ENCODE assay signal across 8 cellular contexts in genomic region chr4:158722291-158722916, GRCh38. TPM values are rescaled to one million over a fixed set of nuclear protein-coding genes. Genes with fewer than 3 reads are reported as not detected.
DNase-seq lines count a peak whose midpoint lies in the region; ATAC-seq and TF ChIP-seq lines count a peak whose summit lies in the region.

No MANE protein-coding gene starts in this region.

- H3K9me3 Mint-ChIP-seq in T-helper 1 cell treated with Interleukin-12 subunit alpha and Interleukin-12 subunit beta and Interleukin-4 antibody, amounts not matched to agents 30 μg/mL and 1 μg/mL, for 36 hours = no peaks in the 10 kb centered on the region
- H3K9me3 Mint-ChIP-seq in endodermal cell (no peaks in the 10 kb centered on the region), mesothelial cell of epicardium (no peaks in the 10 kb centered on the region)

- H3K27ac ChIP-seq in endodermal cell (ENCODE audit: low read depth, low read length) = peak overlapping the region; percentile 81
- H3K27ac ChIP-seq in transverse colon = peak overlapping the region; percentile 92 to 96 (median 92)

- no peaks in the 10 kb centered on the region for H3K9me3 ChIP-seq in endodermal cell (ENCODE audit: control insufficient read depth, low read length)
- no peaks in the 10 kb centered on the region for H3K9me3 ChIP-seq in transverse colon

- H3K36me3 Mint-ChIP-seq in T-helper 1 cell treated with Interleukin-12 subunit alpha and Interleukin-12 subunit beta and Interleukin-4 antibody, amounts not matched to agents 30 μg/mL and 1 μg/mL, for 36 hours (ENCODE audit: low read depth) = peaks cover 37% of the 10 kb centered on the region
- peaks cover 39% of the 10 kb centered on the region for H3K36me3 Mint-ChIP-seq in endodermal cell (ENCODE audit: low read depth)
- H3K36me3 Mint-ChIP-seq in mesothelial cell of epicardium = peaks cover 19% of the 10 kb centered on the region

- peak overlapping the region; percentile 99 for H3K4me3 Mint-ChIP-seq in T-helper 1 cell treated with Interleukin-12 subunit alpha and Interleukin-12 subunit beta and Interleukin-4 antibody, amounts not matched to agents 30 μg/mL and 1 μg/mL, for 36 hours
- H3K4me3 Mint-ChIP-seq in endodermal cell = peak overlapping the region; percentile 83
- H3K4me3 Mint-ChIP-seq in mesothelial cell of epicardium = peak overlapping the region; percentile 91

- WGBS in endodermal cell (ENCODE audit: insufficient coverage in 1 of 2, insufficient read length in 1 of 2), 2 experiments = 20 to 22% methylated on average over 14 to 16 of the region's 16 CpGs
- 2 to 7% methylated on average over 9 to 16 of the region's 16 CpGs for WGBS in transverse colon (ENCODE audit: low coverage in 1 of 2), 2 donors

- no peak for TF ChIP-seq EP300 in transverse colon (IDR thresholded peaks at IDR 0.05; ENCODE audit: low read depth)

- H3K4me1 Mint-ChIP-seq in T-helper 1 cell treated with Interleukin-12 subunit alpha and Interleukin-12 subunit beta and Interleukin-4 antibody, amounts not matched to agents 30 μg/mL and 1 μg/mL, for 36 hours (ENCODE audit: low read depth) = peaks cover 42% of the 10 kb centered on the region
- H3K4me1 Mint-ChIP-seq in endodermal cell = peaks cover 4% of the 10 kb centered on the region
- peaks cover 11% of the 10 kb centered on the region for H3K4me1 Mint-ChIP-seq in mesothelial cell of epicardium

- peak; percentile 20 for DNase-seq in ACHN
- DNase-seq in endodermal cell = peak; percentile 65
- no peak for DNase-seq in mesothelial cell of epicardium (ENCODE audit: low spot score in 2 of 2, unreplicated experiment in 2 of 2)
- no peak for DNase-seq in transverse colon
- DNase-seq in activated gamma-delta T cell treated with Interleukin-2 at 50 U/mL for 16 hours = no peak

- H3K4me3 ChIP-seq in endodermal cell (ENCODE audit: low read length) (peak overlapping the region; percentile 97), transverse colon (peak overlapping the region; percentile 71 to 81 (median 76))

- no peaks in the 10 kb centered on the region for H3K27me3 ChIP-seq in endodermal cell (ENCODE audit: control insufficient read depth, insufficient read depth, low read length, poor library complexity, severe bottlenecking)
- H3K27me3 ChIP-seq in transverse colon = no peaks in the 10 kb centered on the region

- ATAC-seq in GM18498 (IDR thresholded peaks at IDR 0.05; ENCODE audit: unreplicated experiment) (peak; percentile 6), HG03521 (IDR thresholded peaks at IDR 0.05; ENCODE audit: unreplicated experiment) (peak; percentile 9)

- in situ Hi-C loops in ACHN (cut with HindIII; ENCODE audit: low pct_ligation_motif_present, low pct_unique_long_range_greater_than_20kb, low sequenced_read_pairs) (no loop called here), transverse colon (cut with MboI; ENCODE audit: low pct_ligation_motif_present in 1 of 4, low pct_unique_long_range_greater_than_20kb in 1 of 4, low sequenced_read_pairs in 3 of 4) (loop anchor here in 3 of 4 donors (10.0 to 25.0 kb wide), 3 partner anchors 132 to 482 kb away; no protein-coding TSS in a partner anchor)

- peak overlapping the region; percentile 87 for H3K9ac ChIP-seq in endodermal cell (ENCODE audit: extremely low read depth, low read length, poor library complexity, severe bottlenecking)

- TF ChIP-seq CTCF in endodermal cell (conservative IDR thresholded peaks at IDR 0.05) (no peak), mesothelial cell of epicardium (IDR thresholded peaks at IDR 0.05; ENCODE audit: unreplicated experiment) (no peak), transverse colon (IDR thresholded peaks at IDR 0.05) (no peak)

- intact Hi-C loops in transverse colon (cut with DNase I; ENCODE audit: low total_unique reads) = loop anchor here (10.0 kb wide), 1 partner anchor 482 kb away; no protein-coding TSS in a partner anchor

- H3K4me1 ChIP-seq in endodermal cell (ENCODE audit: control insufficient read depth, insufficient read depth, low read length) (no peaks in the 10 kb centered on the region), transverse colon (peaks cover 0 to 16% (median 4%) of the 10 kb centered on the region in 4 donors)

- H3K36me3 ChIP-seq in endodermal cell (ENCODE audit: control insufficient read depth, insufficient read depth, low read length) (peaks cover 40% of the 10 kb centered on the region), transverse colon (peaks cover 0 to 23% (median 10%) of the 10 kb centered on the region in 4 donors)

- no peak for TF ChIP-seq POLR2A in transverse colon (IDR thresholded peaks at IDR 0.05)

- peaks cover 4% of the 10 kb centered on the region for H3K27me3 Mint-ChIP-seq in T-helper 1 cell treated with Interleukin-12 subunit alpha and Interleukin-12 subunit beta and Interleukin-4 antibody, amounts not matched to agents 30 μg/mL and 1 μg/mL, for 36 hours (ENCODE audit: low read depth)
- H3K27me3 Mint-ChIP-seq in endodermal cell (ENCODE audit: insufficient read depth) (peaks cover 5% of the 10 kb centered on the region), mesothelial cell of epicardium (ENCODE audit: low read depth) (peaks cover 11% of the 10 kb centered on the region)

- peak overlapping the region; percentile 100 for H3K27ac Mint-ChIP-seq in T-helper 1 cell treated with Interleukin-12 subunit alpha and Interleukin-12 subunit beta and Interleukin-4 antibody, amounts not matched to agents 30 μg/mL and 1 μg/mL, for 36 hours
- H3K27ac Mint-ChIP-seq in endodermal cell (peak overlapping the region; percentile 96), mesothelial cell of epicardium (peak overlapping the region; percentile 93)

RNA-seq across cellular contexts. Expression of gene PPID, which starts 0.8 kb away (rescaled TPM):
- total RNA-seq in endodermal cell (10 to 100 TPM; 38.9 to 40.3 TPM), mesothelial cell of epicardium (20.5 to 23.1 TPM (median 21.3 TPM) in 3 replicates), transverse colon (10 to 100 TPM in 2 of 4 donors, 1 to 10 TPM in 2; 7.9 to 21.8 (median 12.8) TPM)
- 43.0 TPM for polyA plus RNA-seq in endodermal cell (2013, experiment 1 of 2)
- 40.4 TPM for polyA plus RNA-seq in endodermal cell (2013, experiment 2 of 2)

RNA-seq across cellular contexts. Expression of gene FNIP2, which starts 46.4 kb away (rescaled TPM):
- 10 to 100 TPM in 1 of 2 donors, 1 to 10 TPM in 1; 8.6 to 11.5 TPM for total RNA-seq in endodermal cell
- polyA plus RNA-seq in endodermal cell (2013, experiment 1 of 2) = 16.5 TPM
- 17.4 TPM for polyA plus RNA-seq in endodermal cell (2013, experiment 2 of 2)
- 31.4 to 32.9 TPM (median 32.1 TPM) in 3 replicates for total RNA-seq in mesothelial cell of epicardium
- total RNA-seq in transverse colon = 100 to 1,000 TPM in 1 of 4 donors, 10 to 100 TPM in 3; 47.2 to 105 (median 64.0) TPM

RNA-seq across cellular contexts. Expression of gene ETFDH, which starts 50.3 kb away (rescaled TPM):
- total RNA-seq in endodermal cell = 10 to 100 TPM; 10.6 to 11.8 TPM
- polyA plus RNA-seq in endodermal cell (2013, experiment 1 of 2) = 12.9 TPM
- 11.0 TPM for polyA plus RNA-seq in endodermal cell (2013, experiment 2 of 2)
- 16.5 to 20.7 TPM (median 19.4 TPM) in 3 replicates for total RNA-seq in mesothelial cell of epicardium
- total RNA-seq in transverse colon = 100 to 1,000 TPM in 2 of 4 donors, 10 to 100 TPM in 2; 19.5 to 144 (median 88.5) TPM

RNA-seq across cellular contexts. Expression of gene C4orf46, which starts 50.7 kb away (rescaled TPM):
- total RNA-seq in endodermal cell (10 to 100 TPM; 18.1 to 22.0 TPM), mesothelial cell of epicardium (16.2 to 17.4 TPM (median 17.4 TPM) in 3 replicates), transverse colon (1 to 10 TPM in 3 of 4 donors, under 1 TPM in 1; 0.40 to 6.0 (median 2.7) TPM)
- 30.1 TPM for polyA plus RNA-seq in endodermal cell (2013, experiment 1 of 2)
- 29.1 TPM for polyA plus RNA-seq in endodermal cell (2013, experiment 2 of 2)

Comparison
In these comparisons a context has a peak if more than half of its experiments do, and no peak if none do; other contexts are left out.
1. DNase-seq: peak in ACHN (single experiment) and endodermal cell (single experiment); none in mesothelial cell of epicardium (0 of 2), transverse colon (single experiment) and activated gamma-delta T cell treated with Interleukin-2 at 50 U/mL for 16 hours (single experiment).
2. Peak in every context shown above with its lines, with median percentiles within 50 percentile points of each other: H3K27ac Mint-ChIP-seq and H3K4me3 Mint-ChIP-seq.